25 cellular contexts compared by ENCODE assay signal in genomic region chr6:149393002-149393679, GRCh38. TPM values are rescaled to one million over a fixed set of nuclear protein-coding genes. Genes with fewer than 3 reads are reported as not detected.
DNase-seq lines count a peak whose midpoint lies in the region; ATAC-seq and TF ChIP-seq lines count a peak whose summit lies in the region.
"Had no signal": no experiment of that assay in that cellular context is flagged by ENCODE, and none has a peak within 500 bp of the region (broad histone marks: within the 10 kb centered on the region; RNA-seq: fewer than 3 reads in every experiment).

No MANE protein-coding gene starts in this region.

- peaks cover 56% of the 10 kb centered on the region for H3K4me1 Mint-ChIP-seq in stimulated activated naive CD8-positive, alpha-beta T cell treated with anti-CD3 and anti-CD28 coated beads, Interleukin-15, Interleukin-2, amounts not matched to agents 100 ng/mL and 50 ng/mL, for 24 hours (ENCODE audit: low read depth)
- peaks cover 51% of the 10 kb centered on the region for H3K4me1 Mint-ChIP-seq in central memory CD8-positive, alpha-beta T cell
- H3K4me1 Mint-ChIP-seq in stimulated activated naive CD8-positive, alpha-beta T cell treated with anti-CD3 and anti-CD28 coated beads, Interleukin-15, amount 100 ng/mL, for 72 hours: peaks cover 70% of the 10 kb centered on the region
- H3K4me1 Mint-ChIP-seq in MCF 10A (ENCODE audit: insufficient read depth, unreplicated experiment): peaks cover 28% of the 10 kb centered on the region
- H3K4me1 Mint-ChIP-seq: endodermal cell, neural crest cell had no signal

- peaks cover 88% of the 10 kb centered on the region for H3K36me3 Mint-ChIP-seq in stimulated activated naive CD8-positive, alpha-beta T cell treated with anti-CD3 and anti-CD28 coated beads, Interleukin-15, Interleukin-2, amounts not matched to agents 100 ng/mL and 50 ng/mL, for 24 hours (ENCODE audit: low read depth)
- H3K36me3 Mint-ChIP-seq in central memory CD8-positive, alpha-beta T cell (ENCODE audit: insufficient read depth): peaks cover 20% of the 10 kb centered on the region
- H3K36me3 Mint-ChIP-seq in MCF 10A (ENCODE audit: insufficient read depth, unreplicated experiment): peaks cover 55% of the 10 kb centered on the region

- H3K4me3 Mint-ChIP-seq in stimulated activated naive CD8-positive, alpha-beta T cell treated with anti-CD3 and anti-CD28 coated beads, Interleukin-15, Interleukin-2, amounts not matched to agents 100 ng/mL and 50 ng/mL, for 24 hours: no peak overlapping the region
- H3K4me3 Mint-ChIP-seq in central memory CD8-positive, alpha-beta T cell: no peak overlapping the region
- no peak overlapping the region for H3K4me3 Mint-ChIP-seq in stimulated activated naive CD8-positive, alpha-beta T cell treated with anti-CD3 and anti-CD28 coated beads, Interleukin-15, amount 100 ng/mL, for 72 hours
- no peak overlapping the region for H3K4me3 Mint-ChIP-seq in MCF 10A (ENCODE audit: unreplicated experiment)
- H3K4me3 Mint-ChIP-seq: activated CD8-positive, alpha-beta memory T cell treated with anti-CD3 and anti-CD28 coated beads, Interleukin-2, amount 10 ng/mL, durations not matched to agents 7 days and 5 days; activated naive CD4-positive, alpha-beta T cell treated with anti-CD3 and anti-CD28 coated beads for 36 hours; B cell; brain; endodermal cell; neural crest cell; WTC11 had no signal

- H3K4me3 ChIP-seq in foreskin fibroblast (ENCODE audit: low read depth in 1 of 2, low read length in 2 of 2): no peak overlapping the region
- H3K4me3 ChIP-seq: heart right ventricle, left ventricle myocardium inferior, psoas muscle, SJSA1 had no signal

- ATAC-seq in stimulated activated naive CD8-positive, alpha-beta T cell treated with anti-CD3 and anti-CD28 coated beads, Interleukin-15, Interleukin-2, amounts not matched to agents 100 U/mL and 50 U/mL, for 24 hours: no peak
- no peak for ATAC-seq in central memory CD8-positive, alpha-beta T cell (replicated peaks; ENCODE audit: extremely low read depth, poor library complexity, severe bottlenecking)
- ATAC-seq in stimulated activated naive CD8-positive, alpha-beta T cell treated with anti-CD3 and anti-CD28 coated beads, Interleukin-15, amount 100 ng/mL, for 72 hours: peak; percentile 60
- ATAC-seq: activated CD8-positive, alpha-beta memory T cell treated with anti-CD3 and anti-CD28 coated beads, Interleukin-2, amount 10 ng/mL, durations not matched to agents 7 days and 5 days; heart right ventricle; WTC11 had no signal

- intact Hi-C loops in MCF 10A (cut with micrococcal nuclease): no loop called here

- peak overlapping the region; percentile 7 for H3K27ac Mint-ChIP-seq in stimulated activated naive CD8-positive, alpha-beta T cell treated with anti-CD3 and anti-CD28 coated beads, Interleukin-15, Interleukin-2, amounts not matched to agents 100 ng/mL and 50 ng/mL, for 24 hours
- peak overlapping the region; percentile 70 for H3K27ac Mint-ChIP-seq in central memory CD8-positive, alpha-beta T cell (ENCODE audit: low read depth)
- no peak overlapping the region for H3K27ac Mint-ChIP-seq in stimulated activated naive CD8-positive, alpha-beta T cell treated with anti-CD3 and anti-CD28 coated beads, Interleukin-15, amount 100 ng/mL, for 72 hours
- H3K27ac Mint-ChIP-seq in MCF 10A (ENCODE audit: low read depth, unreplicated experiment): no peak overlapping the region
- H3K27ac Mint-ChIP-seq: activated CD8-positive, alpha-beta memory T cell treated with anti-CD3 and anti-CD28 coated beads, Interleukin-2, amount 10 ng/mL, durations not matched to agents 7 days and 5 days; B cell; endodermal cell had no signal

- H3K27me3 Mint-ChIP-seq in stimulated activated naive CD8-positive, alpha-beta T cell treated with anti-CD3 and anti-CD28 coated beads, Interleukin-15, Interleukin-2, amounts not matched to agents 100 ng/mL and 50 ng/mL, for 24 hours: no peaks in the 10 kb centered on the region
- no peaks in the 10 kb centered on the region for H3K27me3 Mint-ChIP-seq in central memory CD8-positive, alpha-beta T cell
- H3K27me3 Mint-ChIP-seq in stimulated activated naive CD8-positive, alpha-beta T cell treated with anti-CD3 and anti-CD28 coated beads, Interleukin-15, amount 100 ng/mL, for 72 hours: no peaks in the 10 kb centered on the region
- H3K27me3 Mint-ChIP-seq in MCF 10A (ENCODE audit: insufficient read depth, unreplicated experiment): no peaks in the 10 kb centered on the region
- H3K27me3 Mint-ChIP-seq: activated CD8-positive, alpha-beta memory T cell treated with anti-CD3 and anti-CD28 coated beads, Interleukin-2, amount 10 ng/mL, durations not matched to agents 7 days and 5 days; B cell; brain had no signal

- no peaks in the 10 kb centered on the region for H3K9me3 Mint-ChIP-seq in stimulated activated naive CD8-positive, alpha-beta T cell treated with anti-CD3 and anti-CD28 coated beads, Interleukin-15, Interleukin-2, amounts not matched to agents 100 ng/mL and 50 ng/mL, for 24 hours
- H3K9me3 Mint-ChIP-seq in central memory CD8-positive, alpha-beta T cell: no peaks in the 10 kb centered on the region
- no peaks in the 10 kb centered on the region for H3K9me3 Mint-ChIP-seq in stimulated activated naive CD8-positive, alpha-beta T cell treated with anti-CD3 and anti-CD28 coated beads, Interleukin-15, amount 100 ng/mL, for 72 hours
- H3K9me3 Mint-ChIP-seq in MCF 10A (ENCODE audit: unreplicated experiment): peaks cover 8% of the 10 kb centered on the region
- H3K9me3 Mint-ChIP-seq: activated naive CD4-positive, alpha-beta T cell treated with anti-CD3 and anti-CD28 coated beads for 36 hours; endodermal cell; neural crest cell had no signal

- DNase-seq in stimulated activated naive CD8-positive, alpha-beta T cell treated with anti-CD3 and anti-CD28 coated beads, Interleukin-15, Interleukin-2, amounts not matched to agents 100 U/mL and 50 U/mL, for 24 hours: no peak
- DNase-seq in M059J (ENCODE audit: low read depth) (peak; percentile 28), MCF 10A (ENCODE audit: unreplicated experiment) (no peak), foreskin fibroblast (no peak)
- no peak for DNase-seq in central memory CD8-positive, alpha-beta T cell (ENCODE audit: low spot score in 2 of 2)
- no peak for DNase-seq in stimulated activated naive CD8-positive, alpha-beta T cell treated with anti-CD3 and anti-CD28 coated beads, Interleukin-15, amount 100 ng/mL, for 72 hours
- DNase-seq in activated CD4-positive, alpha-beta T cell treated with anti-CD3 and anti-CD28 coated beads, Interleukin-2, amount 50 U/mL, for 4 hours: no peak
- DNase-seq: activated CD8-positive, alpha-beta memory T cell treated with anti-CD3 and anti-CD28 coated beads, Interleukin-2, amount 10 ng/mL, durations not matched to agents 7 days and 5 days; activated naive CD4-positive, alpha-beta T cell treated with anti-CD3 and anti-CD28 coated beads for 36 hours; endodermal cell; heart right ventricle; left ventricle myocardium inferior; NCI-H1048; NCI-H2081; psoas muscle; small intestine; stimulated activated CD4-positive, alpha-beta T cell treated with anti-CD3 and anti-CD28 coated beads, Interleukin-2, amount 100 ng/mL, for 48 hours; substantia nigra; T-helper 9 cell had no signal

- no peak for TF ChIP-seq CTCF in MCF 10A (IDR thresholded peaks at IDR 0.05; ENCODE audit: unreplicated experiment)
- TF ChIP-seq CTCF in foreskin fibroblast (IDR thresholded peaks at IDR 0.05; ENCODE audit: low read depth, low read length): no peak

- POLR2A ChIA-PET in MCF 10A (lab: Yijun Ruan, JAX): interaction anchor here (0.6 to 2.4 kb wide), 4 partner anchors 44 to 309 kb away, joined by 3 to 8 read pairs (median 4); partner anchors contain the start of gene TAB2

- CTCF ChIA-PET in MCF 10A (lab: Yijun Ruan, JAX): no interaction called here

- BruUV-seq in MCF 10A (replicated peaks; lab: Mats Ljungman, UMichigan): no TSS peak

RNA-seq across cellular contexts. Expression of gene SUMO4, which starts 6.9 kb away (rescaled TPM):
- 0.25 TPM in 1 of 2 replicates, not detected in the other for total RNA-seq in M059J (2014; rRNA removed; shearing (Covaris generic))
- 1.6 and 2.1 TPM in 2 replicates for total RNA-seq in MCF 10A (2022)

Comparison
In these comparisons a context has a peak if more than half of its experiments do, and no peak if none do; other contexts are left out.
1. H3K27ac Mint-ChIP-seq: peak in stimulated activated naive CD8-positive, alpha-beta T cell treated with anti-CD3 and anti-CD28 coated beads, Interleukin-15, Interleukin-2, amounts not matched to agents 100 ng/mL and 50 ng/mL, for 24 hours (single experiment) and central memory CD8-positive, alpha-beta T cell (single experiment); none in stimulated activated naive CD8-positive, alpha-beta T cell treated with anti-CD3 and anti-CD28 coated beads, Interleukin-15, amount 100 ng/mL, for 72 hours (0 of 2) and MCF 10A (single experiment).